Comparison of ENCODE assay signal across 16 cellular contexts in genomic region chrX:140040397-140040796, GRCh38.
DNase-seq lines count a peak whose midpoint lies in the region; ATAC-seq and TF ChIP-seq lines count a peak whose summit lies in the region.
"Had no signal": no experiment of that assay in that cellular context is flagged by ENCODE, and none has a peak within 500 bp of the region (broad histone marks: within the 10 kb centered on the region; RNA-seq: fewer than 3 reads in every experiment).

No MANE protein-coding gene starts in this region.

- TF ChIP-seq CTCF in Peyer's patch (IDR thresholded peaks at IDR 0.05), result no peak

- H3K4me1 ChIP-seq in Peyer's patch, result no peaks in the 10 kb centered on the region

- no peaks in the 10 kb centered on the region for H3K27me3 ChIP-seq in Peyer's patch

- no peaks in the 10 kb centered on the region for H3K36me3 ChIP-seq in Peyer's patch

- ATAC-seq in GM18861 (IDR thresholded peaks at IDR 0.05; ENCODE audit: unreplicated experiment), result no peak
- ATAC-seq: sciatic nerve; stimulated activated naive B cell treated with anti-CD40 and anti-IgM and Interleukin-4, amounts not matched to agents 10 μg/mL and 1 μg/mL and 100 μg/mL, for 72 hours had no signal

- DNase-seq in SIG-M5 treated with dmso at 0.1 percent for 504 hours (lab: John Stamatoyannopoulos, UW; ENCODE audit: unreplicated experiment), result peak; percentile 29
- no peak for DNase-seq in SIG-M5 (lab: John Stamatoyannopoulos, UW)
- peak in 2 of 3 donors; percentile 47 to 78 for DNase-seq in Peyer's patch
- DNase-seq in erythroblast (lab: John Stamatoyannopoulos, UW), result peak; percentile 3 to 25
- DNase-seq in activated T-cell treated with anti-CD3 and anti-CD28 coated beads for 4 hours, result no peak
- DNase-seq in stimulated activated CD4-positive, alpha-beta T cell treated with anti-CD3 and anti-CD28 coated beads, Interleukin-4, amount 100 ng/mL, for 1 hour, result no peak
- DNase-seq in dedifferentiated amniotic fluid mesenchymal stem cell (ENCODE audit: extremely low spot score), result no peak
- DNase-seq: activated CD4-positive, alpha-beta T cell treated with anti-CD3 and anti-CD28 coated beads, Interleukin-2, amount 10 ng/mL, durations not matched to agents 7 days and 5 days; activated T-cell treated with anti-CD3 and anti-CD28 coated beads, Interleukin-2, amount 50 U/mL, for 48 hours; COR-L47; mesenchymal stem cell; NCI-H1105; NCI-H510A; stimulated activated naive B cell treated with anti-CD40 and anti-IgM and Interleukin-4, amounts not matched to agents 10 μg/mL and 1 μg/mL and 100 μg/mL, for 72 hours had no signal

- no peaks in the 10 kb centered on the region for H3K9me3 ChIP-seq in Peyer's patch

- H3K4me3 ChIP-seq in Peyer's patch, result no peak overlapping the region

- peak overlapping the region in 1 of 4 donors; percentile 19 for H3K27ac ChIP-seq in Peyer's patch

- TF ChIP-seq POLR2A in Peyer's patch (IDR thresholded peaks at IDR 0.05) (no peak), erythroblast (IDR thresholded peaks at IDR 0.05; ENCODE audit: low read length) (no peak)

Comparison
In these comparisons a context has a peak if more than half of its experiments do, and no peak if none do; other contexts are left out.
1. DNase-seq: peak in SIG-M5 treated with dmso at 0.1 percent for 504 hours (single experiment), Peyer's patch (2 of 3) and erythroblast (2 of 2); none in SIG-M5 (single experiment), activated T-cell treated with anti-CD3 and anti-CD28 coated beads for 4 hours (single experiment), stimulated activated CD4-positive, alpha-beta T cell treated with anti-CD3 and anti-CD28 coated beads, Interleukin-4, amount 100 ng/mL, for 1 hour (single experiment) and dedifferentiated amniotic fluid mesenchymal stem cell (single experiment).